10 cellular contexts compared by ENCODE assay signal in the genomic region with DNA sequence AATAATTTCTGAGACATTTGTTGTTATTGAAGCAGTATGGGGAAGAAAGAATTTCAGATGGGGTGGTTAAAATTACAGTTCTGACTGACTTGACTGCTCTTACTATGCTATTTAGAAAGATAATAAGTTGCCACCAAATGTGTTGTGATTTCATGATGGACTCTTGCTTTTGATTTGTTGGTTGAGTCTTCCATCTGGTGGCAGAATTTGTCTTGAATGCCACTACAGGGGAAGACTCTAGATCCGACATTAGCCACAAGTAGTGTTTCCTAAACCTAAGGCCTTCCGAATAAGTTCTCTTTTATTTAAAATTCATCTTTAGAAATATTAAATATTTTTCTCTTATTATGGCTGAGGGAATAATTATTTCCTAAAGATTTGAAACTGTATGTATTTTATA.
DNase-seq lines count a peak whose midpoint lies in the region; ATAC-seq and TF ChIP-seq lines count a peak whose summit lies in the region.
"Had no signal": no experiment of that assay in that cellular context is flagged by ENCODE, and none has a peak within 500 bp of the region (broad histone marks: within the 10 kb centered on the region; RNA-seq: fewer than 3 reads in every experiment).

No MANE protein-coding gene starts in this region.

- DNase-seq in GM13976 (ENCODE audit: low spot score), result no peak
- DNase-seq in NCI-H82 (lab: John Stamatoyannopoulos, UW), result peak; percentile 76
- DNase-seq in epithelial cell of esophagus (ENCODE audit: low read depth), result peak; percentile 49
- peak; percentile 61 for DNase-seq in renal cortical epithelial cell (ENCODE audit: low read depth)
- DNase-seq in HuH-7 (ENCODE audit: low spot score), result no peak
- DNase-seq in 8988T, result no peak
- DNase-seq: activated CD8-positive, alpha-beta memory T cell treated with anti-CD3 and anti-CD28 coated beads, Interleukin-2, amount 10 ng/mL, durations not matched to agents 7 days and 5 days; NCI-H345; ovary had no signal

- no peak for ATAC-seq in HG02870 (IDR thresholded peaks at IDR 0.05; ENCODE audit: unreplicated experiment)
- ATAC-seq: activated CD8-positive, alpha-beta memory T cell treated with anti-CD3 and anti-CD28 coated beads, Interleukin-2, amount 10 ng/mL, durations not matched to agents 7 days and 5 days had no signal

- H3K4me3 ChIP-seq in epithelial cell of esophagus (ENCODE audit: low read length), result no peak overlapping the region
- H3K4me3 ChIP-seq: ovary had no signal

- TF ChIP-seq CTCF in GM13976 (IDR thresholded peaks at IDR 0.05; ENCODE audit: borderline replicate concordance, control extremely low read depth, extremely low read depth, insufficient read depth, missing control alignments), result peak; percentile 15
- TF ChIP-seq CTCF in epithelial cell of esophagus (IDR thresholded peaks at IDR 0.05; ENCODE audit: insufficient read depth, low read depth, low read length, missing control alignments), result peak; percentile 47

- in situ Hi-C loops in GM13976 (cut with MboI; ENCODE audit: low sequenced_read_pairs, unreplicated experiment), result no loop called here

Comparison
In these comparisons a context has a peak if more than half of its experiments do, and no peak if none do; other contexts are left out.
1. DNase-seq: peak in NCI-H82 (single experiment), epithelial cell of esophagus (single experiment) and renal cortical epithelial cell (single experiment); none in GM13976 (single experiment), HuH-7 (single experiment) and 8988T (single experiment).